22 cellular contexts compared by ENCODE assay signal in genomic region chr4:181676546-181676945, GRCh38.
"Had no signal": no experiment of that assay in that cellular context is flagged by ENCODE, and none has a peak within 500 bp of the region (broad histone marks: within the 10 kb centered on the region; RNA-seq: fewer than 3 reads in every experiment).

No MANE protein-coding gene starts in this region.

- H2AFZ ChIP-seq: neural progenitor cell, parathyroid adenoma had no signal

- H3K9me3 ChIP-seq: heart right ventricle, left lung, right lobe of liver, suprapubic skin, transverse colon, vagina had no signal

- H3K4me2 ChIP-seq: neural progenitor cell had no signal

- ATAC-seq: effector memory CD8-positive, alpha-beta T cell; heart right ventricle; left cardiac atrium; left lung; naive thymus-derived CD4-positive, alpha-beta T cell; right lobe of liver; stimulated activated naive B cell treated with anti-CD40 and anti-IgM and Interleukin-4, amounts not matched to agents 10 μg/mL and 1 μg/mL and 100 μg/mL, for 72 hours; stimulated activated naive CD8-positive, alpha-beta T cell treated with anti-CD3 and anti-CD28 coated beads, Interleukin-15, amount 100 ng/mL, for 72 hours had no signal

- H3K27me3 ChIP-seq: heart right ventricle, left lung, neural progenitor cell, right lobe of liver, suprapubic skin, transverse colon, vagina had no signal

- H3K36me3 ChIP-seq: heart right ventricle, left lung, neural progenitor cell, right lobe of liver, suprapubic skin, transverse colon, vagina had no signal

- H3K4me3 ChIP-seq: heart right ventricle, left lung, neural progenitor cell, right lobe of liver, suprapubic skin, transverse colon, vagina had no signal

- H3K4me1 ChIP-seq: heart right ventricle, left lung, neural progenitor cell, parathyroid adenoma, right lobe of liver, suprapubic skin, transverse colon, vagina had no signal

- H3K79me2 ChIP-seq: parathyroid adenoma had no signal

- H3K9ac ChIP-seq: neural progenitor cell, parathyroid adenoma had no signal

- DNase-seq: cortex of kidney; effector memory CD8-positive, alpha-beta T cell; foreskin melanocyte; glutamatergic neuron; heart right ventricle; hippocampal formation; left cardiac atrium; left lung; mesendoderm; midbrain; naive thymus-derived CD4-positive, alpha-beta T cell; right lobe of liver; small intestine; stimulated activated CD4-positive, alpha-beta T cell treated with anti-CD3 and anti-CD28 coated beads, Interleukin-15, amount 100 ng/mL, for 24 hours; stimulated activated CD4-positive, alpha-beta T cell treated with anti-CD3 and anti-CD28 coated beads, Interleukin-2, amount 100 ng/mL, for 48 hours; stimulated activated naive B cell treated with anti-CD40 and anti-IgM and Interleukin-4, amounts not matched to agents 10 μg/mL and 1 μg/mL and 100 μg/mL, for 72 hours; stimulated activated naive CD8-positive, alpha-beta T cell treated with anti-CD3 and anti-CD28 coated beads, Interleukin-15, amount 100 ng/mL, for 72 hours; transverse colon had no signal

- H3K27ac ChIP-seq: heart right ventricle, left lung, neural progenitor cell, parathyroid adenoma, right lobe of liver, suprapubic skin, transverse colon, vagina had no signal
